Comparison of ENCODE assay signal across 9 cellular contexts in genomic region chr12:57461904-57462306, GRCh38. TPM values are rescaled to one million over a fixed set of nuclear protein-coding genes. Genes with fewer than 3 reads are reported as not detected.
DNase-seq lines count a peak whose midpoint lies in the region; ATAC-seq, FAIRE-seq and TF ChIP-seq lines count a peak whose summit lies in the region.
"Had no signal": no experiment of that assay in that cellular context is flagged by ENCODE, and none has a peak within 500 bp of the region (broad histone marks: within the 10 kb centered on the region; RNA-seq: fewer than 3 reads in every experiment).

No MANE protein-coding gene starts in this region.

- H3K27me3 Mint-ChIP-seq in astrocyte (ENCODE audit: low read depth, unreplicated experiment), result peaks cover 29% of the 10 kb centered on the region

- peaks cover 20% of the 10 kb centered on the region for H3K4me1 Mint-ChIP-seq in astrocyte (ENCODE audit: low read depth, unreplicated experiment)

- peak overlapping the region; percentile 86 for H3K27ac Mint-ChIP-seq in astrocyte (ENCODE audit: unreplicated experiment)

- no peak for FAIRE-seq in astrocyte (lab: Jason Lieb, UNC)
- FAIRE-seq: frontal cortex had no signal

- TF ChIP-seq CTCF in 22Rv1 (IDR thresholded peaks at IDR 0.05), result no peak
- no peak for TF ChIP-seq CTCF in HFF-Myc (IDR thresholded peaks at IDR 0.05; ENCODE audit: low read depth, low read length, missing control alignments)
- no peak for TF ChIP-seq CTCF in astrocyte (IDR thresholded peaks at IDR 0.05; ENCODE audit: insufficient read depth, low read depth, low read length)
- TF ChIP-seq CTCF in lower leg skin (IDR thresholded peaks at IDR 0.05), result no peak
- no peak for TF ChIP-seq CTCF in tibial nerve (IDR thresholded peaks at IDR 0.05)

- TF ChIP-seq POLR2A in lower leg skin (IDR thresholded peaks at IDR 0.05), result no peak
- no peak for TF ChIP-seq POLR2A in tibial nerve (IDR thresholded peaks at IDR 0.05)

- WGBS in lower leg skin, 2 donors, result 0% methylated on average over 12 to 13 of the region's 13 CpGs
- 0% methylated on average over 13 of the region's 13 CpGs for WGBS in tibial nerve, 2 donors

- peak overlapping the region; percentile 79 for H3K9ac ChIP-seq in astrocyte (ENCODE audit: low read length)

- H3K4me1 ChIP-seq in astrocyte (ENCODE audit: insufficient read depth, low read length), result peaks cover 24% of the 10 kb centered on the region
- H3K4me1 ChIP-seq in tibial nerve, result peaks cover 0 to 36% (median 21%) of the 10 kb centered on the region in 4 donors

- no peaks in the 10 kb centered on the region for H3K9me3 ChIP-seq in astrocyte (ENCODE audit: insufficient read depth, low read depth, low read length)
- H3K9me3 ChIP-seq in tibial nerve, result no peaks in the 10 kb centered on the region

- DNase-seq in HFF-Myc (ENCODE audit: extremely low read depth, low read depth), result no peak
- DNase-seq in astrocyte (ENCODE audit: low read depth), result peak; percentile 21
- DNase-seq in lower leg skin (ENCODE audit: low spot score in 2 of 2), result no peak
- DNase-seq in tibial nerve (ENCODE audit: low spot score in 2 of 2), result no peak
- no peak for DNase-seq in epidermal melanocyte (ENCODE audit: insufficient read length, low spot score)
- DNase-seq in kidney tubule cell (ENCODE audit: low spot score), result no peak

- TF ChIP-seq EP300 in tibial nerve (IDR thresholded peaks at IDR 0.05), result no peak

- no peak for ATAC-seq in HG03097 (IDR thresholded peaks at IDR 0.05; ENCODE audit: low FRiP score, unreplicated experiment)

- no peaks in the 10 kb centered on the region for H4K20me1 ChIP-seq in astrocyte (ENCODE audit: insufficient read depth, low read length)

- no peaks in the 10 kb centered on the region for H3K27me3 ChIP-seq in astrocyte (ENCODE audit: insufficient read depth, low read length)
- no peaks in the 10 kb centered on the region for H3K27me3 ChIP-seq in tibial nerve

- H3K36me3 ChIP-seq in astrocyte (ENCODE audit: insufficient read depth, low read length), result no peaks in the 10 kb centered on the region
- peaks cover 0 to 12% (median 0%) of the 10 kb centered on the region in 3 donors for H3K36me3 ChIP-seq in tibial nerve

- peak overlapping the region; percentile 95 for H3K4me3 Mint-ChIP-seq in astrocyte (ENCODE audit: unreplicated experiment)

- peak overlapping the region; percentile 85 for H2AFZ ChIP-seq in astrocyte (ENCODE audit: low read depth, low read length)

- H3K4me3 ChIP-seq in HFF-Myc (replicated peaks; ENCODE audit: low read depth, low read length), result peak overlapping the region; percentile 58
- peak overlapping the region; percentile 82 for H3K4me3 ChIP-seq in astrocyte (ENCODE audit: insufficient read depth, low read depth, low read length)
- peak overlapping the region; percentile 21 for H3K4me3 ChIP-seq in lower leg skin (ENCODE audit: low read depth, poor library complexity, severe bottlenecking)
- peak overlapping the region; percentile 62 to 84 (median 80) for H3K4me3 ChIP-seq in tibial nerve

- H3K4me2 ChIP-seq in astrocyte (ENCODE audit: low read length), result peak overlapping the region; percentile 99

- peaks cover 4% of the 10 kb centered on the region for H3K9me3 Mint-ChIP-seq in astrocyte (ENCODE audit: unreplicated experiment)

- H3K79me2 ChIP-seq in astrocyte (ENCODE audit: insufficient read depth, low read length), result no peaks in the 10 kb centered on the region

- H3K36me3 Mint-ChIP-seq in astrocyte (ENCODE audit: low read depth, unreplicated experiment), result peaks cover 13% of the 10 kb centered on the region

- intact Hi-C loops in lower leg skin (cut with DNase I; ENCODE audit: low total_unique reads), result loop anchor here (10.0 kb wide), 1 partner anchor 163 kb away; no protein-coding TSS in a partner anchor

- peak overlapping the region; percentile 72 for H3K27ac ChIP-seq in 22Rv1
- H3K27ac ChIP-seq in astrocyte (ENCODE audit: low read depth, low read length), result peak overlapping the region; percentile 10
- H3K27ac ChIP-seq in tibial nerve, result peak overlapping the region; percentile 81 to 92 (median 86)

RNA-seq across cellular contexts. Expression of gene GLI1, which starts 2.3 kb away (rescaled TPM):
- total RNA-seq in astrocyte, result 5.8 and 6.8 TPM in 2 replicates
- total RNA-seq in lower leg skin, result 10 to 100 TPM in 1 of 4 donors, 1 to 10 TPM in 1, under 1 TPM in 2; 0.19 to 13.4 (median 1.9) TPM
- 10 to 100 TPM; 16.2 to 61.0 (median 38.7) TPM for total RNA-seq in tibial nerve

RNA-seq across cellular contexts. Expression of gene INHBE, which starts 6.8 kb away (rescaled TPM):
- total RNA-seq in astrocyte, result 24.6 and 37.5 TPM in 2 replicates
- not detected for total RNA-seq in lower leg skin
- not detected for total RNA-seq in tibial nerve
- total RNA-seq: frontal cortex had no signal

RNA-seq across cellular contexts. Expression of gene ARHGAP9, which starts 17.8 kb away (rescaled TPM):
- total RNA-seq in astrocyte (2.5 and 3.1 TPM in 2 replicates), lower leg skin (1 to 10 TPM; 2.3 to 6.6 (median 3.1) TPM), tibial nerve (10 to 100 TPM in 2 of 4 donors, 1 to 10 TPM in 2; 5.2 to 40.5 (median 11.6) TPM)

RNA-seq across cellular contexts. Expression of gene MARS1, which starts 26.0 kb away (rescaled TPM):
- total RNA-seq in astrocyte (351 and 384 TPM in 2 replicates), lower leg skin (100 to 1,000 TPM in 1 of 4 donors, 10 to 100 TPM in 3; 37.7 to 386 (median 51.4) TPM), tibial nerve (100 to 1,000 TPM in 1 of 4 donors, 10 to 100 TPM in 3; 53.5 to 101 (median 74.2) TPM)

RNA-seq across cellular contexts. Expression of gene INHBC, which starts 27.3 kb away (rescaled TPM):
- total RNA-seq in astrocyte, result not detected in 2 replicates
- not detected for total RNA-seq in lower leg skin
- not detected for total RNA-seq in tibial nerve
- total RNA-seq: frontal cortex had no signal

Comparison
In these comparisons a context has a peak if more than half of its experiments do, and no peak if none do; other contexts are left out.
1. H3K27ac ChIP-seq: peak in every context shown above with its lines; median percentile 86 in tibial nerve; 72 in 22Rv1; 10 in astrocyte.
2. H3K4me3 ChIP-seq: peak in every context shown above with its lines; median percentile 82 in astrocyte; 80 in tibial nerve; 58 in HFF-Myc; 21 in lower leg skin.
3. RNA of gene INHBE, which starts 6.8 kb away (total RNA-seq): 24.6 to 37.5 TPM in astrocyte; not detected in lower leg skin and not detected in tibial nerve; every median in the first group is over 10 times any median in the second.